In the genomic region with DNA sequence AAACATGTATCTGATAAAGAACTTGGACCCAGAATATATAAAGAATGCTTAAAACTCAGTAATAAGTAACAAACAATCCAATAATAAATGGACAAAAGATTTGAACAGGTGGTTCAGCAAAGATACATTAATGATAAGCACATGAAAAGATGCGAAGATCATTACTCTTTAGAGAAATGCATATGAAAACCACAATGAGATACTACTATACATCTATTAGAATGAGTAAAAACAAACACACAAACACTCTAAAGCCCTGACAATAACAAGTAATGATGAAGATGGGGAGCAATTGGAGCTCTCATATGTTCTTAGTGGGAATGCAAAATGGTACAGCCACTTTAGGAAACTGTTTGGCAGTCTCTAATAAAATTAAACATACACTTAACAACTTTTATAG, we compare ENCODE assay signal across 11 cellular contexts. TPM values are rescaled to one million over a fixed set of nuclear protein-coding genes. Genes with fewer than 3 reads are reported as not detected.
"Had no signal": no experiment of that assay in that cellular context is flagged by ENCODE, and none has a peak within 500 bp of the region (broad histone marks: within the 10 kb centered on the region; RNA-seq: fewer than 3 reads in every experiment).

No MANE protein-coding gene starts in this region.

- H3K9me3 ChIP-seq: HAP-1 had no signal

- H3K27ac ChIP-seq: GM23248 had no signal

- H3K4me2 ChIP-seq: GM23338 had no signal

- H3K4me3 ChIP-seq: GM23248, GM23338, HAP-1 had no signal

- H3K4me1 ChIP-seq: HAP-1 had no signal

- FAIRE-seq: H1, H54 had no signal

- H3K36me3 ChIP-seq: HAP-1 had no signal

- DNase-seq: GM23248, GOT3, H7, H9, HCEC 1CT, HFFc6 had no signal

- ATAC-seq: GM23338, HCT116 had no signal

RNA-seq across cellular contexts. Expression of gene SP6, which starts 58.5 kb away (rescaled TPM):
- polyA plus RNA-seq: GM23248 had no signal
